17 cellular contexts compared by ENCODE assay signal in the genomic region with DNA sequence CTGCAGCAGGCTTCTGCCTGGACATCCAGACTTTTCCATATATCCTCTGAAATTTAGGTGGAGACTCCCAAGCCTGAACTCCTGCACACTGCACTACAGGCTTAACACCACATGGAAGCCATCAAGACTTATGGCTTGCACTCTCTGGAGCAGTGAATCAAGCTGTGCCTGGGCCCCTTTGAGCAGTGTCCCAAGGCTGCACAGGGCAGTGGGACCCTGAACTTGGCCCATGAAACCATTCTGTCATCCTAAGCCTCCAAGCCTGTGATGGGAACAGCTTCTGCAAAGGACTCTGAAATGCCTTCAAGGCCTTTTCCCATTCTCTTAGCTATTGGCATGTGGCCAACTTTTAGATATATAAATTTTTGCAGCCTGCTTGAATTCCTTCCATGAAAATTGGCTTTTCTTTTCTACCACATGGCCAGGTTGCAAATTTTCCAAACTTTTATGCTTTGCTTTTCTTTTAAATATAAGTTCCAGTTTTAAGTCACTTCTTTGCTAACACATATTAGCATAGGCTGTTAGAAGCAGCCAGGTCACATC.
DNase-seq lines count a peak whose midpoint lies in the region; ATAC-seq, FAIRE-seq and TF ChIP-seq lines count a peak whose summit lies in the region.
"Had no signal": no experiment of that assay in that cellular context is flagged by ENCODE, and none has a peak within 500 bp of the region (broad histone marks: within the 10 kb centered on the region; RNA-seq: fewer than 3 reads in every experiment).

No MANE protein-coding gene starts in this region.

- H2AFZ ChIP-seq in HepG2 (ENCODE audit: low read length) (no peak overlapping the region), PC-9 (no peak overlapping the region)

- no peak overlapping the region for H3K9ac ChIP-seq in HepG2 (ENCODE audit: insufficient read depth, low read depth, low read length)
- no peak overlapping the region for H3K9ac ChIP-seq in liver (ENCODE audit: low read depth in 1 of 2, low read length in 2 of 2)
- H3K9ac ChIP-seq: BLaER1 treated with 17β-estradiol and CSF1 and Interleukin-3, amounts not matched to agents 10 nM and 100 nM had no signal

- BruUV-seq in HepG2 (replicated peaks; lab: Mats Ljungman, UMichigan) (no TSS peak), PC-9 (replicated peaks; lab: Mats Ljungman, UMichigan) (no TSS peak)

- H4K20me1 ChIP-seq in HepG2 (ENCODE audit: insufficient read depth, low read length) (no peaks in the 10 kb centered on the region), PC-9 (ENCODE audit: insufficient read depth) (no peaks in the 10 kb centered on the region)
- H4K20me1 ChIP-seq: BLaER1 treated with 17β-estradiol and CSF1 and Interleukin-3, amounts not matched to agents 10 nM and 100 nM had no signal

- in situ Hi-C loops in HepG2 (cut with HindIII; ENCODE audit: extremely low pct_ligation_motif_present, low pct_unique_long_range_greater_than_20kb), result no loop called here

- no peaks in the 10 kb centered on the region for H3K79me2 ChIP-seq in HepG2 (ENCODE audit: insufficient read depth, low read length)
- no peaks in the 10 kb centered on the region for H3K79me2 ChIP-seq in PC-9 (ENCODE audit: low read depth)

- peaks cover 25% of the 10 kb centered on the region for H3K9me3 ChIP-seq in HepG2 (ENCODE audit: low read length)
- no peaks in the 10 kb centered on the region for H3K9me3 ChIP-seq in right lobe of liver
- peaks cover 5 to 14% (median 9%) of the 10 kb centered on the region in 4 donors for H3K9me3 ChIP-seq in liver (ENCODE audit: control insufficient read depth in 4 of 4, low read length in 3 of 4)
- peaks cover 20% of the 10 kb centered on the region; the same call in 1 of the 2 replicates for H3K9me3 ChIP-seq in PC-9 (ENCODE audit: insufficient read depth, low read depth)

- H3K27me3 ChIP-seq in HepG2 (ENCODE audit: control insufficient read depth in 1 of 2, insufficient read depth in 2 of 2, low read length in 2 of 2), result no peaks in the 10 kb centered on the region
- H3K27me3 ChIP-seq in right lobe of liver, result no peaks in the 10 kb centered on the region
- H3K27me3 ChIP-seq in liver (ENCODE audit: control insufficient read depth in 4 of 4, insufficient read depth in 4 of 4, low read length in 3 of 4), result peaks cover 0 to 2% (median 0%) of the 10 kb centered on the region in 4 donors
- H3K27me3 ChIP-seq in PC-9 (ENCODE audit: insufficient read depth, low read depth), result no peaks in the 10 kb centered on the region
- H3K27me3 ChIP-seq: BLaER1 treated with 17β-estradiol and CSF1 and Interleukin-3, amounts not matched to agents 10 nM and 100 nM had no signal

- intact Hi-C loops in HepG2 (cut with micrococcal nuclease; ENCODE audit: unreplicated experiment) (no loop called here), right lobe of liver (cut with DNase I) (no loop called here), PC-9 (cut with micrococcal nuclease; ENCODE audit: unreplicated experiment) (no loop called here)

- no peak for FAIRE-seq in HepG2 (lab: Jason Lieb, UNC)

- TF ChIP-seq RAD21 in HepG2 (CRISPR knock-in tag; IDR thresholded peaks at IDR 0.05) (no peak), liver (IDR thresholded peaks at IDR 0.05) (no peak)

- H3F3A ChIP-seq in PC-9 (ENCODE audit: insufficient read depth, low read depth), result no peaks in the 10 kb centered on the region

- H3K27ac ChIP-seq in HepG2 (ENCODE audit: extremely low read length, insufficient read depth, low read length) (no peak overlapping the region), right lobe of liver (no peak overlapping the region), liver (ENCODE audit: low read depth in 1 of 2, low read length in 2 of 2) (no peak overlapping the region), PC-9 (no peak overlapping the region)
- H3K27ac ChIP-seq: BLaER1 treated with 17β-estradiol and CSF1 and Interleukin-3, amounts not matched to agents 10 nM and 100 nM; HL-60 had no signal

- TF ChIP-seq CTCF in HepG2 (CRISPR knock-in tag; IDR thresholded peaks at IDR 0.05) (no peak), right lobe of liver (IDR thresholded peaks at IDR 0.05) (no peak), liver (IDR thresholded peaks at IDR 0.05; ENCODE audit: low read depth, low read length, missing input control) (no peak), PC-9 (conservative IDR thresholded peaks at IDR 0.05) (no peak)

- TF ChIP-seq EP300 in HepG2 (IDR thresholded peaks at IDR 0.05; ENCODE audit: low read depth in 2 of 2, low read length in 2 of 2) (no peak), HepG2 (CRISPR knock-in tag; IDR thresholded peaks at IDR 0.05; ENCODE audit: borderline replicate concordance) (no peak)

- no peaks in the 10 kb centered on the region for H3K36me3 ChIP-seq in HepG2 (replicated peaks in 1 of 2; ENCODE audit: control insufficient read depth in 1 of 2, insufficient read depth in 2 of 2, low read length in 2 of 2)
- no peaks in the 10 kb centered on the region for H3K36me3 ChIP-seq in right lobe of liver
- H3K36me3 ChIP-seq in liver (ENCODE audit: control insufficient read depth in 4 of 4, insufficient read depth in 3 of 4, low read depth in 1 of 4, low read length in 3 of 4), result no peaks in the 10 kb centered on the region
- H3K36me3 ChIP-seq in PC-9 (ENCODE audit: low read depth), result no peaks in the 10 kb centered on the region

- no peak for ATAC-seq in HepG2
- ATAC-seq in right lobe of liver, result no peak
- ATAC-seq in GM19455 (IDR thresholded peaks at IDR 0.05; ENCODE audit: unreplicated experiment), result no peak
- ATAC-seq: CD8-positive, alpha-beta T cell; HCT116 had no signal

- H3K4me3 ChIP-seq in HepG2 (replicated peaks in 1 of 3; ENCODE audit: insufficient read depth in 1 of 3, low read depth in 2 of 3, low read length in 3 of 3) (no peak overlapping the region), right lobe of liver (no peak overlapping the region), liver (ENCODE audit: low read depth in 1 of 3, low read length in 3 of 3) (peak overlapping the region in 2 of 3 donors; percentile 0 to 11), PC-9 (no peak overlapping the region)

- H3K4me2 ChIP-seq in HepG2 (ENCODE audit: low read depth, low read length) (no peak overlapping the region), PC-9 (no peak overlapping the region)
- H3K4me2 ChIP-seq: BLaER1 treated with 17β-estradiol and CSF1 and Interleukin-3, amounts not matched to agents 10 nM and 100 nM had no signal

- CTCF ChIA-PET in HepG2 (lab: Yijun Ruan, JAX; ENCODE audit: low intra/inter-chr PET ratio, low total read pairs) (no interaction called here), PC-9 (lab: Charles Lee) (no interaction called here)

- H3K9me2 ChIP-seq in PC-9 (ENCODE audit: insufficient read depth), result no peaks in the 10 kb centered on the region

- TF ChIP-seq POLR2A in HepG2 (IDR thresholded peaks at IDR 0.05; ENCODE audit: insufficient read depth in 1 of 2, low read depth in 2 of 2, low read length in 2 of 2), result no peak
- no peak for TF ChIP-seq POLR2A in right lobe of liver (IDR thresholded peaks at IDR 0.05)

- POLR2A ChIA-PET in HepG2 (lab: Yijun Ruan, JAX) (no interaction called here), PC-9 (lab: Charles Lee; ENCODE audit: unreplicated experiment) (no interaction called here)

- DNase-seq in HepG2 (ENCODE audit: low spot score) (no peak), right lobe of liver (no peak), amniotic epithelial cell (ENCODE audit: low read depth) (peak; percentile 5), HuH-7 (ENCODE audit: low spot score) (no peak), PC-9 (no peak)
- DNase-seq: 8988T; Calu3; CD8-positive, alpha-beta T cell; DMS79 treated with DMSO at 0.1 percent for 48 hours; GF-D8; GOT3; H7 had no signal

- H3K4me1 ChIP-seq in HepG2 (ENCODE audit: insufficient read depth, low read length) (no peaks in the 10 kb centered on the region), right lobe of liver (no peaks in the 10 kb centered on the region), liver (ENCODE audit: control insufficient read depth in 4 of 4, insufficient read depth in 4 of 4, low read length in 3 of 4) (no peaks in the 10 kb centered on the region), PC-9 (replicated peaks; ENCODE audit: insufficient read depth) (no peaks in the 10 kb centered on the region)
- H3K4me1 ChIP-seq: BLaER1 treated with 17β-estradiol and CSF1 and Interleukin-3, amounts not matched to agents 10 nM and 100 nM had no signal

TF ChIP-seq in HepG2, 621 proteins besides CTCF, POLR2A, EP300 and RAD21 (continues in another document):
- TF ChIP-seq, protein P1, sequence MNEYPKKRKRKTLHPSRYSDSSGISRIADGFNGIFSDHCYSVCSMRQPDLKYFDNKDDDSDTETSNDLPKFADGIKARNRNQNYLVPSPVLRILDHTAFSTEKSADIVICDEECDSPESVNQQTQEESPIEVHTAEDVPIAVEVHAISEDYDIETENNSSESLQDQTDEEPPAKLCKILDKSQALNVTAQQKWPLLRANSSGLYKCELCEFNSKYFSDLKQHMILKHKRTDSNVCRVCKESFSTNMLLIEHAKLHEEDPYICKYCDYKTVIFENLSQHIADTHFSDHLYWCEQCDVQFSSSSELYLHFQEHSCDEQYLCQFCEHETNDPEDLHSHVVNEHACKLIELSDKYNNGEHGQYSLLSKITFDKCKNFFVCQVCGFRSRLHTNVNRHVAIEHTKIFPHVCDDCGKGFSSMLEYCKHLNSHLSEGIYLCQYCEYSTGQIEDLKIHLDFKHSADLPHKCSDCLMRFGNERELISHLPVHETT (CRISPR knock-in tag; conservative IDR thresholded peaks at IDR 0.05), result no peak
- TF ChIP-seq LCORL (IDR thresholded peaks at IDR 0.05) (peak; percentile 55; the same call in 1 of the 2 replicates), LCORL (CRISPR knock-in tag; IDR thresholded peaks at IDR 0.05) (no peak)

TF ChIP-seq in liver, 16 proteins besides CTCF, POLR2A, EP300 and RAD21:
- no peak for TF ChIP-seq JUND (IDR thresholded peaks at IDR 0.05)

Comparison
In these comparisons a context has a peak if more than half of its experiments do, and no peak if none do; other contexts are left out.
1. H3K4me3 ChIP-seq: peak in liver (2 of 3); none in HepG2 (0 of 3), right lobe of liver (0 of 3) and PC-9 (single experiment).